8 cellular contexts compared by ENCODE assay signal in the genomic region with DNA sequence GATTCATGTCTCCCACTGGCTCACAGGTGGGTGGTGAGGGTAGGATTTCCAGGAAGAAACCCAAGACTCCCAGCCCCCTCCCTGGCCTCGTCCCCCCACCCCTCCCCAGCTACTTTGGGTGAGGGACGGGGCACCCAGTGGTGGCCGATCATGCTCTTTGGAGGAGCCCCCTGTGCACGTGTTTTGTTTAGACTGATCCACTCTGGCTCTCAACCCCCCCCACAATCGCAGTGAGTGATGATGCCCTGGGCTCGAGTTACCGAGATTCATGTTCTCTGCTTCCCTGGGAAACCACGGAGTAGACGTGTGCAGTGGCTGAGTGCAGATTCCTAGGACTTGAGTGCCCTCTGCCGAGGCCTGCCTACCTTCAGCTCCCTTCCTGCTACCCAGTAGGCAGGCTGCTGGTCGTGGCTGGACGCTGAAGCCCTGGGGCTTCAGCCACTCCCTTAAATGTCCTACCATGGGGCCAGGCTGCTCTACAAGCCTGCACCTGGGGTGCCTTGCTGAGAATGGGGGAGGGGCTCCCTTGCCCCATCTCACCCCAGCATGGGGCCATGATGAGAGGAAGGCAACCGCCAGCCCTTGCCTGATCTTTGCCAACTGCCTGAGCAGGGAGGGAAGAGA. TPM values are rescaled to one million over a fixed set of nuclear protein-coding genes. Genes with fewer than 3 reads are reported as not detected.
DNase-seq lines count a peak whose midpoint lies in the region; ATAC-seq and TF ChIP-seq lines count a peak whose summit lies in the region.

No MANE protein-coding gene starts in this region.

- no peaks in the 10 kb centered on the region for H3K36me3 ChIP-seq in SK-N-MC (ENCODE audit: insufficient read depth, low read length)
- no peaks in the 10 kb centered on the region for H3K36me3 ChIP-seq in ascending aorta
- H3K36me3 ChIP-seq in ovary, result no peaks in the 10 kb centered on the region

- no peak for TF ChIP-seq EP300 in ovary (IDR thresholded peaks at IDR 0.05)

- H3K9ac ChIP-seq in SK-N-MC (ENCODE audit: insufficient read length), result no peak overlapping the region

- 1 to 3% (median 2%) methylated on average over 13 of the region's 13 CpGs for WGBS in ovary, 3 donors

- DNase-seq in DMS 273 treated with DMSO at 0.1 percent for 48 hours (lab: John Stamatoyannopoulos, UW) (peak; percentile 34), NCI-H1417 (lab: John Stamatoyannopoulos, UW) (peak; percentile 90 to 99 (median 97)), SK-N-MC (ENCODE audit: low read depth, low spot score) (no peak), left lobe of liver (ENCODE audit: low spot score) (no peak), CD1c-positive myeloid dendritic cell (ENCODE audit: extremely low spot score) (no peak), ascending aorta (ENCODE audit: low spot score in 2 of 2) (no peak), ovary (no peak)
- DNase-seq in stimulated activated naive CD4-positive, alpha-beta T cell (lab: John Stamatoyannopoulos, UW), result no peak

- intact Hi-C loops in ascending aorta (cut with DNase I), result no loop called here
- intact Hi-C loops in ovary (cut with DNase I), result no loop called here

- H3K4me3 ChIP-seq in SK-N-MC (peak overlapping the region; percentile 18; the same call in 1 of the 2 replicates), ascending aorta (no peak overlapping the region), ovary (no peak overlapping the region)

- H3K27me3 ChIP-seq in ascending aorta, result peaks cover 9% of the 10 kb centered on the region
- H3K27me3 ChIP-seq in ovary, result no peaks in the 10 kb centered on the region

- no peak for TF ChIP-seq POLR2A in ovary (IDR thresholded peaks at IDR 0.05)

- TF ChIP-seq CTCF in ascending aorta (IDR thresholded peaks at IDR 0.05), result no peak
- no peak for TF ChIP-seq CTCF in ovary (IDR thresholded peaks at IDR 0.05)

- peak overlapping the region; percentile 57 for H3K27ac ChIP-seq in SK-N-MC
- no peak overlapping the region for H3K27ac ChIP-seq in ascending aorta
- no peak overlapping the region for H3K27ac ChIP-seq in ovary

- H3K9me3 ChIP-seq in SK-N-MC (ENCODE audit: low read depth, low read length), result no peaks in the 10 kb centered on the region
- H3K9me3 ChIP-seq in ascending aorta, result no peaks in the 10 kb centered on the region
- H3K9me3 ChIP-seq in ovary, result no peaks in the 10 kb centered on the region

- H3K4me1 ChIP-seq in ascending aorta (no peaks in the 10 kb centered on the region), ovary (ENCODE audit: insufficient read depth) (peaks cover 2% of the 10 kb centered on the region)

- peak; percentile 11 for ATAC-seq in left lobe of liver

RNA-seq across cellular contexts. Expression of gene GRIK3, which starts 3.9 kb away (rescaled TPM):
- 0.03 TPM for total RNA-seq in left lobe of liver
- under 0.01 TPM for total RNA-seq in ascending aorta
- total RNA-seq in ovary, result under 1 TPM in 5 of 7 donors, not detected in 2; 0.11 to 0.76 (median 0.32) TPM
- polyA plus RNA-seq in ovary, result under 1 TPM; 0.18 to 0.97 TPM

Comparison
In these comparisons a context has a peak if more than half of its experiments do, and no peak if none do; other contexts are left out.
1. DNase-seq: peak in DMS 273 treated with DMSO at 0.1 percent for 48 hours (single experiment) and NCI-H1417 (3 of 3); none in SK-N-MC (single experiment), left lobe of liver (single experiment), CD1c-positive myeloid dendritic cell (single experiment), ascending aorta (0 of 2), ovary (0 of 5) and stimulated activated naive CD4-positive, alpha-beta T cell (0 of 6).